Comparison of ENCODE assay signal across 17 cellular contexts in genomic region chr16:84763629-84764028, GRCh38. TPM values are rescaled to one million over a fixed set of nuclear protein-coding genes. Genes with fewer than 3 reads are reported as not detected.
A peak's percentile ranks its signal among the peaks of the same experiment; 100 is the strongest.
DNase-seq lines count a peak whose midpoint lies in the region; ATAC-seq, FAIRE-seq and TF ChIP-seq lines count a peak whose summit lies in the region.
"Had no signal": no experiment of that assay in that cellular context is flagged by ENCODE, and none has a peak within 500 bp of the region (broad histone marks: within the 10 kb centered on the region; RNA-seq: fewer than 3 reads in every experiment).

No MANE protein-coding gene starts in this region.

- H3K36me3 Mint-ChIP-seq in CD4-positive, alpha-beta memory T cell: peaks cover 71 to 77% of the 10 kb centered on the region in 2 donors

- ATAC-seq in GM21825 (IDR thresholded peaks at IDR 0.05; ENCODE audit: unreplicated experiment) (no peak), HG03097 (IDR thresholded peaks at IDR 0.05; ENCODE audit: low FRiP score, unreplicated experiment) (no peak), Right ventricle myocardium inferior (no peak)

- intact Hi-C loops in CD4-positive, alpha-beta memory T cell (cut with micrococcal nuclease): no loop called here
- intact Hi-C loops in Right ventricle myocardium inferior (cut with DNase I): no loop called here

- POLR2A ChIA-PET in CD4-positive, alpha-beta memory T cell (lab: Charles Lee; ENCODE audit: partially characterized antibody): no interaction called here
- POLR2A ChIA-PET in HEK293 (lab: Yijun Ruan, JAX): no interaction called here

- FAIRE-seq in bronchial epithelial cell (lab: Jason Lieb, UNC): peak; percentile 18
- FAIRE-seq: H54, RCC 7860 had no signal

- H3K4me3 ChIP-seq in CD4-positive, alpha-beta memory T cell (ENCODE audit: low read length in 2 of 2): no peak overlapping the region
- H3K4me3 ChIP-seq in HEK293 (ENCODE audit: low read depth, low read length) (no peak overlapping the region), bronchial epithelial cell (ENCODE audit: low read depth, low read length) (no peak overlapping the region)
- H3K4me3 ChIP-seq: BLaER1 had no signal

- peak overlapping the region in 1 of 8 donors; percentile 44 for H3K4me3 Mint-ChIP-seq in CD4-positive, alpha-beta memory T cell
- H3K4me3 Mint-ChIP-seq: CD8-positive, alpha-beta memory T cell; HFFc6 had no signal

- TF ChIP-seq CTCF in HEK293 (tag by site-specific recombination; IDR thresholded peaks at IDR 0.05): no peak
- no peak for TF ChIP-seq CTCF in bronchial epithelial cell (IDR thresholded peaks at IDR 0.05; ENCODE audit: insufficient read depth, low read length, severe bottlenecking)

- peak overlapping the region in 6 of 7 donors; percentile 16 to 91 (median 47) for H3K27ac Mint-ChIP-seq in CD4-positive, alpha-beta memory T cell
- H3K27ac Mint-ChIP-seq: HFFc6 had no signal

- H3K36me3 ChIP-seq in CD4-positive, alpha-beta memory T cell (ENCODE audit: insufficient read depth, low read length): peaks cover 52% of the 10 kb centered on the region
- H3K36me3 ChIP-seq in HEK293 (ENCODE audit: control insufficient read depth in 2 of 2, insufficient read depth in 1 of 2, low read length in 2 of 2) (peaks cover 9 to 89% of the 10 kb centered on the region in 2 experiments), bronchial epithelial cell (ENCODE audit: control insufficient read depth, insufficient read depth, low read length) (peaks cover 23% of the 10 kb centered on the region)

- H3K27ac ChIP-seq in CD4-positive, alpha-beta memory T cell (ENCODE audit: low read depth, low read length): no peak overlapping the region
- no peak overlapping the region for H3K27ac ChIP-seq in HEK293 (ENCODE audit: extremely low read depth, low read depth, low read length)
- H3K27ac ChIP-seq: BLaER1 had no signal

- no peaks in the 10 kb centered on the region for H3K27me3 Mint-ChIP-seq in CD4-positive, alpha-beta memory T cell
- H3K27me3 Mint-ChIP-seq: CD8-positive, alpha-beta memory T cell had no signal

- no peaks in the 10 kb centered on the region for H3K9me3 Mint-ChIP-seq in CD4-positive, alpha-beta memory T cell
- H3K9me3 Mint-ChIP-seq: CD8-positive, alpha-beta memory T cell; HFFc6 had no signal

- H3K4me1 ChIP-seq in CD4-positive, alpha-beta memory T cell (ENCODE audit: insufficient read depth, low read length): peaks cover 67% of the 10 kb centered on the region
- H3K4me1 ChIP-seq in HEK293 (ENCODE audit: control insufficient read depth, insufficient read depth, low read length): no peaks in the 10 kb centered on the region

- H3K9me3 ChIP-seq in CD4-positive, alpha-beta memory T cell (ENCODE audit: control insufficient read depth in 1 of 2, low read length in 2 of 2): no peaks in the 10 kb centered on the region
- H3K9me3 ChIP-seq in HEK293 (ENCODE audit: control insufficient read depth, insufficient read depth, low read depth, low read length): no peaks in the 10 kb centered on the region
- H3K9me3 ChIP-seq: BLaER1 had no signal

- no peaks in the 10 kb centered on the region for H3K27me3 ChIP-seq in CD4-positive, alpha-beta memory T cell (ENCODE audit: insufficient read depth, low read length)
- no peaks in the 10 kb centered on the region for H3K27me3 ChIP-seq in bronchial epithelial cell (ENCODE audit: control insufficient read depth, insufficient read depth, low read length)
- H3K27me3 ChIP-seq: BLaER1 had no signal

- no peak for DNase-seq in CD4-positive, alpha-beta memory T cell
- DNase-seq in bronchial epithelial cell (ENCODE audit: low read depth) (no peak), myocyte (ENCODE audit: low read depth) (peak; percentile 23), Right ventricle myocardium inferior (ENCODE audit: missing footprints) (no peak)
- DNase-seq in activated CD8-positive, alpha-beta memory T cell treated with anti-CD3 and anti-CD28 coated beads, Interleukin-2, amount 50 U/mL, for 4 hours: no peak
- DNase-seq: CD8-positive, alpha-beta memory T cell; HFFc6; NCI-H1105 treated with DMSO at 0.1 percent for 48 hours; NCI-H1694 treated with DMSO at 0.1 percent for 48 hours; Right ventricle myocardium superior; SW 1271 had no signal

- peaks cover 48 to 81% (median 69%) of the 10 kb centered on the region in 4 donors for H3K4me1 Mint-ChIP-seq in CD4-positive, alpha-beta memory T cell

- CTCF ChIA-PET in CD4-positive, alpha-beta memory T cell (lab: Charles Lee; ENCODE audit: partially characterized antibody): interaction anchor here (1.7 kb wide), 1 partner anchor 10 kb away, joined by 10 read pairs; no protein-coding TSS in a partner anchor
- CTCF ChIA-PET in HEK293 (lab: Yijun Ruan, JAX): interaction anchor here (0.8 to 1.4 kb wide), 3 partner anchors 9 to 208 kb away, joined by 3 to 10 read pairs (median 6); no protein-coding TSS in a partner anchor

TF ChIP-seq in HEK293, 187 proteins besides CTCF, POLR2A, EP300 and RAD21:
- TF ChIP-seq ZBTB48 (tag by site-specific recombination; IDR thresholded peaks at IDR 0.05) (no peak), SCRT1 (tag by site-specific recombination; IDR thresholded peaks at IDR 0.05; ENCODE audit: borderline replicate concordance) (peak; percentile 90), SCRT2 (tag by site-specific recombination; IDR thresholded peaks at IDR 0.05) (peak; percentile 90)

RNA-seq across cellular contexts. Expression of gene CRISPLD2, which starts 56.2 kb away (rescaled TPM):
- under 1 TPM; 0.32 to 0.89 TPM for total RNA-seq in CD4-positive, alpha-beta memory T cell
- polyA plus RNA-seq in CD4-positive, alpha-beta memory T cell: 1 to 10 TPM; 1.0 to 2.5 TPM
- total RNA-seq in bronchial epithelial cell: 0.26 and 0.53 TPM in 2 replicates
- 6.1 and 7.2 TPM in 2 replicates for total RNA-seq in myocyte
- 0.53 TPM for polyA plus RNA-seq in myocyte (2012)
- total RNA-seq in Right ventricle myocardium inferior: 38.1 TPM
